In genomic region chr3:99970198-99970597, GRCh38 we compare ENCODE assay signal across 16 cellular contexts.
A peak's percentile ranks its signal among the peaks of the same experiment; 100 is the strongest.
DNase-seq lines count a peak whose midpoint lies in the region; ATAC-seq and TF ChIP-seq lines count a peak whose summit lies in the region.
"Had no signal": no experiment of that assay in that cellular context is flagged by ENCODE, and none has a peak within 500 bp of the region (broad histone marks: within the 10 kb centered on the region; RNA-seq: fewer than 3 reads in every experiment).

No MANE protein-coding gene starts in this region.

- H3K36me3 ChIP-seq in H7 (replicated peaks; ENCODE audit: control insufficient read depth, insufficient read depth, low read length) (no peaks in the 10 kb centered on the region), WERI-Rb-1 (no peaks in the 10 kb centered on the region)
- H3K36me3 ChIP-seq: spleen had no signal

- H3K27me3 ChIP-seq in H7 (ENCODE audit: control insufficient read depth, insufficient read depth, low read length) (no peaks in the 10 kb centered on the region), WERI-Rb-1 (ENCODE audit: insufficient read depth, low read depth, severe bottlenecking) (no peaks in the 10 kb centered on the region)
- H3K27me3 ChIP-seq: spleen had no signal

- H3K27me3 Mint-ChIP-seq in activated T-helper 2 cell treated with anti-CD3 and anti-CD28 coated beads, Interferon-gamma antibody, Interleukin-2, Interleukin-4, amounts not matched to agents 10 μg/mL and 5 μg/mL and 100 μg/mL, durations not matched to agents 14 hours and 24 hours and 36 hours (ENCODE audit: low read depth): no peaks in the 10 kb centered on the region
- H3K27me3 Mint-ChIP-seq: CD4-positive, CD25-positive, alpha-beta regulatory T cell; natural killer cell treated with Interleukin-12 subunit alpha and Interleukin-12 subunit beta and Interleukin-15 and Interleukin-18, amount 100 ng/mL, for 72 hours; stimulated activated naive B cell treated with anti-CD40 and anti-IgM and Interleukin-4, amounts not matched to agents 10 μg/mL and 1 μg/mL and 100 μg/mL, for 72 hours had no signal

- no peak overlapping the region for H3K4me3 ChIP-seq in H7 (ENCODE audit: insufficient read depth, low read depth, low read length)
- H3K4me3 ChIP-seq in WERI-Rb-1 (ENCODE audit: low read depth, low read length): no peak overlapping the region
- H3K4me3 ChIP-seq: spleen had no signal

- no peaks in the 10 kb centered on the region for H3K9me3 ChIP-seq in WERI-Rb-1 (ENCODE audit: severe bottlenecking)
- H3K9me3 ChIP-seq: spleen had no signal

- no peak overlapping the region for H3K27ac ChIP-seq in WERI-Rb-1

- H3K36me3 Mint-ChIP-seq in activated T-helper 2 cell treated with anti-CD3 and anti-CD28 coated beads, Interferon-gamma antibody, Interleukin-2, Interleukin-4, amounts not matched to agents 10 μg/mL and 5 μg/mL and 100 μg/mL, durations not matched to agents 14 hours and 24 hours and 36 hours (ENCODE audit: low read depth): peaks cover 10% of the 10 kb centered on the region
- H3K36me3 Mint-ChIP-seq: CD4-positive, CD25-positive, alpha-beta regulatory T cell; natural killer cell treated with Interleukin-12 subunit alpha and Interleukin-12 subunit beta and Interleukin-15 and Interleukin-18, amount 100 ng/mL, for 72 hours had no signal

- no peak for TF ChIP-seq CTCF in WERI-Rb-1 (IDR thresholded peaks at IDR 0.05; ENCODE audit: low read depth, low read length)

- peaks cover 37% of the 10 kb centered on the region for H3K4me1 Mint-ChIP-seq in activated T-helper 2 cell treated with anti-CD3 and anti-CD28 coated beads, Interferon-gamma antibody, Interleukin-2, Interleukin-4, amounts not matched to agents 10 μg/mL and 5 μg/mL and 100 μg/mL, durations not matched to agents 14 hours and 24 hours and 36 hours (ENCODE audit: low read depth)

- ATAC-seq in GM18867 (IDR thresholded peaks at IDR 0.05; ENCODE audit: unreplicated experiment) (peak; percentile 95), GM21515 (IDR thresholded peaks at IDR 0.05; ENCODE audit: unreplicated experiment) (peak; percentile 91), HG03064 (IDR thresholded peaks at IDR 0.05; ENCODE audit: low read depth, unreplicated experiment) (peak; percentile 97)
- ATAC-seq: left cardiac atrium had no signal

- peak overlapping the region; percentile 33 for H3K27ac Mint-ChIP-seq in activated T-helper 2 cell treated with anti-CD3 and anti-CD28 coated beads, Interferon-gamma antibody, Interleukin-2, Interleukin-4, amounts not matched to agents 10 μg/mL and 5 μg/mL and 100 μg/mL, durations not matched to agents 14 hours and 24 hours and 36 hours
- H3K27ac Mint-ChIP-seq: natural killer cell treated with Interleukin-12 subunit alpha and Interleukin-12 subunit beta and Interleukin-15 and Interleukin-18, amount 100 ng/mL, for 72 hours; stimulated activated naive B cell treated with anti-CD40 and anti-IgM and Interleukin-4, amounts not matched to agents 10 μg/mL and 1 μg/mL and 100 μg/mL, for 72 hours had no signal

- intact Hi-C loops in activated T-helper 2 cell treated with anti-CD3 and anti-CD28 coated beads, Interferon-gamma antibody, Interleukin-2, Interleukin-4, amounts not matched to agents 10 μg/mL and 5 μg/mL and 100 μg/mL, durations not matched to agents 14 hours and 24 hours and 36 hours (cut with micrococcal nuclease): loop anchor here (1.0 to 2.0 kb wide), 3 partner anchors 61 to 431 kb away; partner anchors contain the start of genes LNP1 and TOMM70

- no peaks in the 10 kb centered on the region for H3K9me3 Mint-ChIP-seq in activated T-helper 2 cell treated with anti-CD3 and anti-CD28 coated beads, Interferon-gamma antibody, Interleukin-2, Interleukin-4, amounts not matched to agents 10 μg/mL and 5 μg/mL and 100 μg/mL, durations not matched to agents 14 hours and 24 hours and 36 hours
- H3K9me3 Mint-ChIP-seq: natural killer cell treated with Interleukin-12 subunit alpha and Interleukin-12 subunit beta and Interleukin-15 and Interleukin-18, amount 100 ng/mL, for 72 hours had no signal

- no peak for DNase-seq in activated T-helper 2 cell treated with anti-CD3 and anti-CD28 coated beads, Interferon-gamma antibody, Interleukin-2, Interleukin-4, amounts not matched to agents 10 μg/mL and 5 μg/mL and 100 μg/mL, durations not matched to agents 14 hours and 24 hours and 36 hours (ENCODE audit: low spot score)
- no peak for DNase-seq in H7
- DNase-seq in stimulated activated CD4-positive, alpha-beta T cell treated with anti-CD3 and anti-CD28 coated beads, Interleukin-2, amount 100 ng/mL, for 48 hours: no peak
- DNase-seq in NCI-H510A treated with DMSO at 0.1 percent for 48 hours (lab: John Stamatoyannopoulos, UW): no peak
- no peak for DNase-seq in WERI-Rb-1
- DNase-seq: activated effector memory CD4-positive, alpha-beta T cell treated with anti-CD3 and anti-CD28 coated beads, Interleukin-2, amount 50 U/mL, for 16 hours; cerebellar nuclear complex; left cardiac atrium; NCI-H2029; spleen; stimulated activated naive B cell treated with anti-CD40 and anti-IgM and Interleukin-4, amounts not matched to agents 10 μg/mL and 1 μg/mL and 100 μg/mL, for 72 hours had no signal

- H3K4me3 Mint-ChIP-seq in activated T-helper 2 cell treated with anti-CD3 and anti-CD28 coated beads, Interferon-gamma antibody, Interleukin-2, Interleukin-4, amounts not matched to agents 10 μg/mL and 5 μg/mL and 100 μg/mL, durations not matched to agents 14 hours and 24 hours and 36 hours (ENCODE audit: low read depth): no peak overlapping the region
- H3K4me3 Mint-ChIP-seq: CD4-positive, CD25-positive, alpha-beta regulatory T cell; natural killer cell treated with Interleukin-12 subunit alpha and Interleukin-12 subunit beta and Interleukin-15 and Interleukin-18, amount 100 ng/mL, for 72 hours; stimulated activated naive B cell treated with anti-CD40 and anti-IgM and Interleukin-4, amounts not matched to agents 10 μg/mL and 1 μg/mL and 100 μg/mL, for 72 hours had no signal
